Comparison of ENCODE assay signal across 24 cellular contexts in the genomic region with DNA sequence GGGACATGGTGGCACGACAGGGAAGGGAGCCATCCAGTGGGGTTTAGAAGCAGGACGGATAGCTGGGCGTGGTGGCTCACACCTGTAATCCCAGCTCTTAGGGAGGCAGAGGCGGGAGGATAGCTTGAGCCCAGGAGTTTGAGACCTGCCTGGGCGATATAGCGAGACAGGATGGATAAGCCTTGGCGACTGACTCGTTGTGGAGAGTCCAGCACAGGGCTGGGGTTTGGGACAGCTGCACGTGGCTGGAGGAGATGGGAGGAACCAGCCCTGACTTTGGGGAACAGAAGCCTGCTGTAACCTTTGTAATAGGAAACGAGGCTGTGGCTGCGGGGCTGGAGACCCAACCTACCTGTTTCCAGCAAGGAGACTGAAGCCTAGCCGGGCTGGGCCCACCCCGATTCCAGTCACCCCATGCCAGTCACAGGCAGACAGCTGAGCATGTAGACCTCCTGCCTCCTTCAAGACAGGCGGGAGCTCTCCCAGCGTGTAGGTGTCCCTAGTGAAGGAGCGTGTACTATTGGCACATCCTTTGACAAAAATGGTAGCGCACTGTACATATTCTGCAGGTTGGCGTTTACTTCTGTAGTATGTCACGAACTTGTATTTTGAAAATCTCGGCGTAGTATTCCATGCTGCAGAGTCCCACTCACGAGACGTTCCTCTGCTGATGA. TPM values are rescaled to one million over a fixed set of nuclear protein-coding genes. Genes with fewer than 3 reads are reported as not detected.
A peak's percentile ranks its signal among the peaks of the same experiment; 100 is the strongest.
DNase-seq lines count a peak whose midpoint lies in the region; ATAC-seq and TF ChIP-seq lines count a peak whose summit lies in the region.
"Had no signal": no experiment of that assay in that cellular context is flagged by ENCODE, and none has a peak within 500 bp of the region (broad histone marks: within the 10 kb centered on the region; RNA-seq: fewer than 3 reads in every experiment).

No MANE protein-coding gene starts in this region.

- H3K27ac Mint-ChIP-seq in Calu3 (ENCODE audit: unreplicated experiment) (peak overlapping the region; percentile 6), IgD-negative memory B cell (peak overlapping the region; percentile 46 to 70 (median 65))
- H3K27ac Mint-ChIP-seq: GM23338 had no signal

- no TSS peak for BruUV-seq in Calu3 (replicated peaks; lab: Mats Ljungman, UMichigan)

- H3K4me3 Mint-ChIP-seq in Calu3 (ENCODE audit: low read depth, unreplicated experiment) (no peak overlapping the region), IgD-negative memory B cell (peak overlapping the region in 2 of 4 donors; percentile 47 to 72)
- H3K4me3 Mint-ChIP-seq: GM23338 had no signal

- H3K36me3 Mint-ChIP-seq in Calu3 (ENCODE audit: insufficient read depth, unreplicated experiment) (peaks cover 89% of the 10 kb centered on the region), IgD-negative memory B cell (peaks cover 3% of the 10 kb centered on the region)

- H3K4me1 Mint-ChIP-seq in Calu3 (ENCODE audit: low read depth, unreplicated experiment) (peaks cover 1% of the 10 kb centered on the region), IgD-negative memory B cell (peaks cover 0 to 3% (median 1%) of the 10 kb centered on the region in 3 donors)
- H3K4me1 Mint-ChIP-seq: GM23338 had no signal

- CTCF ChIA-PET in Calu3 (lab: Charles Lee): interaction anchor here (0.9 kb wide), 1 partner anchor 20 kb away, joined by 3 read pairs; no protein-coding TSS in a partner anchor

- no peak for TF ChIP-seq CTCF in Calu3 (IDR thresholded peaks at IDR 0.05; ENCODE audit: unreplicated experiment)
- no peak for TF ChIP-seq CTCF in GM20000 (IDR thresholded peaks at IDR 0.05; ENCODE audit: extremely low read depth, missing control alignments)

- H3K27me3 Mint-ChIP-seq in Calu3 (ENCODE audit: unreplicated experiment) (no peaks in the 10 kb centered on the region), IgD-negative memory B cell (no peaks in the 10 kb centered on the region)

- H3K9me3 Mint-ChIP-seq in Calu3 (ENCODE audit: low read depth, unreplicated experiment): no peaks in the 10 kb centered on the region
- no peaks in the 10 kb centered on the region for H3K9me3 Mint-ChIP-seq in IgD-negative memory B cell
- H3K9me3 Mint-ChIP-seq: GM23338 had no signal

- DNase-seq in Calu3: no peak
- peak in 35 of 42 donors; percentile 18 to 91 (median 56) for DNase-seq in head of caudate nucleus
- peak; percentile 12 for DNase-seq in occipital lobe (lab: John Stamatoyannopoulos, UW)
- no peak for DNase-seq in GM20000 (ENCODE audit: low spot score)
- DNase-seq: ACHN; DMS 273 treated with DMSO at 0.1 percent for 48 hours; DND-41; Kasumi-1; MG63; NCI-H1048; NCI-H146; NCI-H2029 treated with DMSO at 0.1 percent for 48 hours; NCI-H2171; NCI-H446; NCI-H69; NK-92 treated with Interleukin-12 subunit alpha and Interleukin-12 subunit beta, amount 100 ng/mL, for 24 hours; Peyer's patch had no signal

- ATAC-seq in GM18870 (IDR thresholded peaks at IDR 0.05; ENCODE audit: unreplicated experiment) (no peak), GM21360 (IDR thresholded peaks at IDR 0.05; ENCODE audit: unreplicated experiment) (no peak), HG03457 (IDR thresholded peaks at IDR 0.05; ENCODE audit: unreplicated experiment) (no peak)
- ATAC-seq: GM23338, Right ventricle myocardium inferior had no signal

- intact Hi-C loops in Calu3 (cut with micrococcal nuclease; ENCODE audit: unreplicated experiment): no loop called here
- intact Hi-C loops in head of caudate nucleus (cut with DNase I): no loop called here

RNA-seq across cellular contexts. Expression of gene LENG1, which starts 8.0 kb away (rescaled TPM):
- total RNA-seq in Calu3 (2022) (9.9 and 10.7 TPM in 2 replicates), occipital lobe (4.2 TPM)
- 15.8 TPM for polyA plus RNA-seq in IgD-negative memory B cell

RNA-seq across cellular contexts. Expression of gene CNOT3, which starts 13.9 kb away (rescaled TPM):
- 79.4 and 87.4 TPM in 2 replicates for total RNA-seq in Calu3 (2022)
- polyA plus RNA-seq in IgD-negative memory B cell: 15.1 TPM
- total RNA-seq in occipital lobe: 4.4 TPM

RNA-seq across cellular contexts. Expression of gene TMC4, which starts 21.5 kb away (rescaled TPM):
- total RNA-seq in Calu3 (2022): 157 and 166 TPM in 2 replicates
- not detected for polyA plus RNA-seq in IgD-negative memory B cell
- not detected for total RNA-seq in occipital lobe
- total RNA-seq: SK-MEL-5 had no signal

RNA-seq across cellular contexts. Expression of gene PRPF31, which starts 35.9 kb away (rescaled TPM):
- total RNA-seq in Calu3 (2022) (106 TPM in 2 replicates), occipital lobe (24.0 TPM)
- 70.6 TPM for polyA plus RNA-seq in IgD-negative memory B cell

RNA-seq across cellular contexts. Expression of gene TFPT, which starts 36.0 kb away (rescaled TPM):
- total RNA-seq in Calu3 (2022): 30.8 and 34.2 TPM in 2 replicates
- polyA plus RNA-seq in IgD-negative memory B cell: 11.9 TPM
- 5.8 TPM for total RNA-seq in occipital lobe

Comparison
In these comparisons a context has a peak if more than half of its experiments do, and no peak if none do; other contexts are left out.
1. DNase-seq: peak in head of caudate nucleus (35 of 42) and occipital lobe (single experiment); none in Calu3 (single experiment) and GM20000 (single experiment).
2. RNA of gene CNOT3, which starts 13.9 kb away (total RNA-seq): 79.4 to 87.4 TPM in Calu3; 4.4 TPM in occipital lobe (single experiment); every median in the first group is over 10 times any median in the second.
3. RNA of gene TMC4, which starts 21.5 kb away (total RNA-seq): 157 to 166 TPM in Calu3; not detected in occipital lobe (single experiment); every median in the first group is over 100 times any median in the second.